ENCODE assay signal across 8 cellular contexts in genomic region chr11:34916014-34916809, GRCh38. TPM values are rescaled to one million over a fixed set of nuclear protein-coding genes. Genes with fewer than 3 reads are reported as not detected.
DNase-seq lines count a peak whose midpoint lies in the region; ATAC-seq, FAIRE-seq and TF ChIP-seq lines count a peak whose summit lies in the region.

TSS of gene APIP (minus strand) at chr11:34916379. CDS start at chr11:34916284, 95 bp downstream.
TSS of gene PDHX (plus strand) at chr11:34916618. CDS start at chr11:34916656, 38 bp downstream.

- ATAC-seq in activated T-cell treated with anti-CD3 and anti-CD28 coated beads, Interleukin-2, amount 50 U/mL, for 72 hours (replicated peaks in 1 of 2): peak; percentile 90 to 93

- H3K4me1 Mint-ChIP-seq in activated T-cell treated with anti-CD3 and anti-CD28 coated beads, Interleukin-2, amount 50 U/mL, for 72 hours (ENCODE audit: low read depth): peaks cover 46% of the 10 kb centered on the region

- TF ChIP-seq POLR2A in esophagus muscularis mucosa (IDR thresholded peaks at IDR 0.05; ENCODE audit: low read depth): peak; percentile 94

- no peaks in the 10 kb centered on the region for H3K9me2 ChIP-seq in DOHH2 (replicated peaks; ENCODE audit: control insufficient read depth, low read length)
- no peaks in the 10 kb centered on the region for H3K9me2 ChIP-seq in GM23248 (ENCODE audit: insufficient read depth)
- no peaks in the 10 kb centered on the region for H3K9me2 ChIP-seq in Karpas-422 (replicated peaks; ENCODE audit: insufficient read depth, low read length)

- peak within 1 kb of the TSS; percentile 87 for H3K4me2 ChIP-seq in DOHH2 (ENCODE audit: low read length)
- H3K4me2 ChIP-seq in GM23248 (ENCODE audit: unreplicated experiment): peak within 1 kb of the TSS; percentile 95
- peak within 1 kb of the TSS; percentile 94 for H3K4me2 ChIP-seq in Karpas-422 (ENCODE audit: low read depth, low read length, poor library complexity, severe bottlenecking)

- H3F3A ChIP-seq in DOHH2 (ENCODE audit: control insufficient read depth, insufficient read depth) (no peaks in the 10 kb centered on the region), GM23248 (ENCODE audit: insufficient read depth) (peaks cover 20% of the 10 kb centered on the region)

- DNase-seq in GM23248: peak; percentile 98
- DNase-seq in Karpas-422: peak; percentile 99
- DNase-seq in RCC 7860 (ENCODE audit: low spot score): peak; percentile 90
- peak; percentile 98 for DNase-seq in activated T-cell treated with anti-CD3 and anti-CD28 coated beads, Interleukin-2, amount 50 U/mL, for 72 hours
- peak; percentile 99 for DNase-seq in esophagus muscularis mucosa (ENCODE audit: extremely low spot score)
- peak; percentile 98 for DNase-seq in stimulated activated CD8-positive, alpha-beta memory T cell treated with anti-CD3 and anti-CD28 coated beads, Interleukin-7, amount 100 ng/mL, for 24 hours (ENCODE audit: low read depth)

- H2AFZ ChIP-seq in GM23248: peak within 1 kb of the TSS; percentile 92
- peak within 1 kb of the TSS; percentile 85 for H2AFZ ChIP-seq in Karpas-422 (ENCODE audit: low read length)

- no peaks in the 10 kb centered on the region for H3K27me3 Mint-ChIP-seq in activated T-cell treated with anti-CD3 and anti-CD28 coated beads, Interleukin-2, amount 50 U/mL, for 72 hours (ENCODE audit: low read depth)

- H3K9me3 Mint-ChIP-seq in activated T-cell treated with anti-CD3 and anti-CD28 coated beads, Interleukin-2, amount 50 U/mL, for 72 hours: no peaks in the 10 kb centered on the region

- intact Hi-C loops in esophagus muscularis mucosa (cut with DNase I): no loop called here

- peaks cover 5% of the 10 kb centered on the region; the same call in 1 of the 2 replicates for H3K9me3 ChIP-seq in DOHH2 (ENCODE audit: control insufficient read depth, insufficient read depth, low read length)
- no peaks in the 10 kb centered on the region for H3K9me3 ChIP-seq in GM23248 (ENCODE audit: low read depth)
- no peaks in the 10 kb centered on the region for H3K9me3 ChIP-seq in Karpas-422 (ENCODE audit: low read length)
- H3K9me3 ChIP-seq in esophagus muscularis mucosa: no peaks in the 10 kb centered on the region
- H3K9me3 ChIP-seq in muscle layer of duodenum (ENCODE audit: control insufficient read depth in 1 of 2, low read length in 2 of 2): no peaks in the 10 kb centered on the region

- H3K4me1 ChIP-seq in DOHH2 (ENCODE audit: control insufficient read depth, low read length) (peaks cover 21% of the 10 kb centered on the region), GM23248 (ENCODE audit: insufficient read depth) (peaks cover 38% of the 10 kb centered on the region), Karpas-422 (ENCODE audit: low read length) (peaks cover 37% of the 10 kb centered on the region), esophagus muscularis mucosa (peaks cover 21 to 46% (median 43%) of the 10 kb centered on the region in 4 donors), muscle layer of duodenum (ENCODE audit: control insufficient read depth in 1 of 2, insufficient read depth in 2 of 2, low read length in 2 of 2) (peaks cover 0 to 23% of the 10 kb centered on the region in 2 donors)

- H4K20me1 ChIP-seq in DOHH2 (ENCODE audit: control insufficient read depth, insufficient read depth, low read depth, low read length): no peaks in the 10 kb centered on the region
- no peaks in the 10 kb centered on the region for H4K20me1 ChIP-seq in GM23248 (ENCODE audit: insufficient read depth)
- peaks cover 8% of the 10 kb centered on the region; the same call in 1 of the 2 replicates for H4K20me1 ChIP-seq in Karpas-422 (ENCODE audit: insufficient read depth, low read depth, low read length)

- peak within 1 kb of the TSS; percentile 96 for H3K9ac ChIP-seq in GM23248
- peak within 1 kb of the TSS; percentile 86 for H3K9ac ChIP-seq in Karpas-422 (ENCODE audit: low read length)

- FAIRE-seq in RCC 7860 (lab: Jason Lieb, UNC): peak; percentile 7

- WGBS in GM23248 (ENCODE audit: low coverage in 1 of 2, low lambda C conversion rate in 2 of 2, missing lambda C conversion rate in 2 of 2), 2 experiments: 1 to 2% methylated on average over 53 to 76 of the region's 76 CpGs
- 0% methylated on average over 9 of the region's 76 CpGs for WGBS in esophagus muscularis mucosa

- H3K27ac ChIP-seq in DOHH2 (ENCODE audit: low read depth, low read length): peak within 1 kb of the TSS; percentile 59
- H3K27ac ChIP-seq in GM23248: peak within 1 kb of the TSS; percentile 89
- peak within 1 kb of the TSS; percentile 73 for H3K27ac ChIP-seq in Karpas-422 (ENCODE audit: low read length)
- peak within 1 kb of the TSS; percentile 96 to 98 (median 97) for H3K27ac ChIP-seq in esophagus muscularis mucosa (replicated peaks in 1 of 4)
- peak within 1 kb of the TSS; percentile 95 for H3K27ac ChIP-seq in muscle layer of duodenum (ENCODE audit: low read length)

- H3K27ac Mint-ChIP-seq in activated T-cell treated with anti-CD3 and anti-CD28 coated beads, Interleukin-2, amount 50 U/mL, for 72 hours: peak within 1 kb of the TSS; percentile 96

- in situ Hi-C loops in GM23248 (cut with MboI): no loop called here

- H3K36me3 Mint-ChIP-seq in activated T-cell treated with anti-CD3 and anti-CD28 coated beads, Interleukin-2, amount 50 U/mL, for 72 hours (ENCODE audit: insufficient read depth in 2 of 2): peaks cover 5 to 10% of the 10 kb centered on the region in 2 donors

- no peaks in the 10 kb centered on the region for H3K27me3 ChIP-seq in DOHH2 (ENCODE audit: control insufficient read depth, low read length)
- H3K27me3 ChIP-seq in GM23248 (replicated peaks; ENCODE audit: insufficient read depth): no peaks in the 10 kb centered on the region
- H3K27me3 ChIP-seq in Karpas-422 (ENCODE audit: low read length): no peaks in the 10 kb centered on the region
- H3K27me3 ChIP-seq in esophagus muscularis mucosa: no peaks in the 10 kb centered on the region
- H3K27me3 ChIP-seq in muscle layer of duodenum (ENCODE audit: low read depth, low read length): no peaks in the 10 kb centered on the region

- TF ChIP-seq EP300 in esophagus muscularis mucosa (IDR thresholded peaks at IDR 0.05): no peak

- H3K4me3 ChIP-seq in DOHH2 (ENCODE audit: low read length) (peak within 1 kb of the TSS; percentile 91), GM23248 (peak within 1 kb of the TSS; percentile 92), Karpas-422 (ENCODE audit: low read length) (peak within 1 kb of the TSS; percentile 84), esophagus muscularis mucosa (peak within 1 kb of the TSS; percentile 75 to 91 (median 86)), muscle layer of duodenum (ENCODE audit: low read depth in 1 of 2, low read length in 2 of 2) (peak within 1 kb of the TSS; percentile 85 to 95)

- H3K4me3 Mint-ChIP-seq in activated T-cell treated with anti-CD3 and anti-CD28 coated beads, Interleukin-2, amount 50 U/mL, for 72 hours: peak within 1 kb of the TSS; percentile 87 to 91

- H3K36me3 ChIP-seq in DOHH2 (ENCODE audit: control insufficient read depth, low read length) (peaks cover 18% of the 10 kb centered on the region), GM23248 (ENCODE audit: low read depth) (no peaks in the 10 kb centered on the region), Karpas-422 (ENCODE audit: insufficient read depth, low read length) (peaks cover 9% of the 10 kb centered on the region), esophagus muscularis mucosa (peaks cover 0 to 14% (median 2%) of the 10 kb centered on the region in 4 donors), muscle layer of duodenum (ENCODE audit: control insufficient read depth in 1 of 2, insufficient read depth in 2 of 2, low read length in 2 of 2) (peaks cover 0 to 7% of the 10 kb centered on the region in 2 donors)

- H3K79me2 ChIP-seq in DOHH2 (ENCODE audit: control insufficient read depth, low read length) (peaks cover 70% of the 10 kb centered on the region), GM23248 (ENCODE audit: insufficient read depth) (peaks cover 77% of the 10 kb centered on the region), Karpas-422 (ENCODE audit: low read length) (peaks cover 90% of the 10 kb centered on the region)

- no peak for TF ChIP-seq CTCF in DOHH2 (IDR thresholded peaks at IDR 0.05; ENCODE audit: low read depth, low read length, poor library complexity, severe bottlenecking)
- TF ChIP-seq CTCF in esophagus muscularis mucosa (IDR thresholded peaks at IDR 0.05): no peak

RNA-seq across cellular contexts. Expression of gene APIP, which starts in this region (rescaled TPM):
- 22.5 and 23.1 TPM in 2 replicates for total RNA-seq in GM23248 (2014; rRNA removed; shearing (Covaris generic))
- polyA plus RNA-seq in GM23248 (2016; fragmentation: Nextera tagmentation; extraction: Ambion mirVana): 25.2 and 25.9 TPM in 2 replicates
- total RNA-seq in Karpas-422 (2014; rRNA removed; shearing (Covaris generic); ENCODE audit: low replicate concordance): 39.3 and 45.6 TPM in 2 replicates
- total RNA-seq in activated T-cell treated with anti-CD3 and anti-CD28 coated beads, Interleukin-2, amount 50 U/mL, for 72 hours: 10 to 100 TPM; 30.9 to 33.1 TPM
- 10 to 100 TPM; 30.0 to 36.9 (median 35.6) TPM for total RNA-seq in esophagus muscularis mucosa

RNA-seq across cellular contexts. Expression of gene PDHX, which starts in this region (rescaled TPM):
- total RNA-seq in GM23248 (2014; rRNA removed; shearing (Covaris generic)): 28.1 and 40.1 TPM in 2 replicates
- 33.4 and 36.1 TPM in 2 replicates for polyA plus RNA-seq in GM23248 (2016; fragmentation: Nextera tagmentation; extraction: Ambion mirVana)
- total RNA-seq in Karpas-422 (2014; rRNA removed; shearing (Covaris generic); ENCODE audit: low replicate concordance): 13.8 and 26.0 TPM in 2 replicates
- 10 to 100 TPM; 28.7 to 31.9 TPM for total RNA-seq in activated T-cell treated with anti-CD3 and anti-CD28 coated beads, Interleukin-2, amount 50 U/mL, for 72 hours
- total RNA-seq in esophagus muscularis mucosa: 10 to 100 TPM; 39.9 to 43.4 (median 42.1) TPM

Comparison
In these comparisons a context has a peak if more than half of its experiments do, and no peak if none do; other contexts are left out.
1. Peak in every context shown above with its lines: DNase-seq, ATAC-seq, H3K4me3 ChIP-seq and H3K27ac ChIP-seq.